ENCODE assay signal across 8 cellular contexts in the genomic region with DNA sequence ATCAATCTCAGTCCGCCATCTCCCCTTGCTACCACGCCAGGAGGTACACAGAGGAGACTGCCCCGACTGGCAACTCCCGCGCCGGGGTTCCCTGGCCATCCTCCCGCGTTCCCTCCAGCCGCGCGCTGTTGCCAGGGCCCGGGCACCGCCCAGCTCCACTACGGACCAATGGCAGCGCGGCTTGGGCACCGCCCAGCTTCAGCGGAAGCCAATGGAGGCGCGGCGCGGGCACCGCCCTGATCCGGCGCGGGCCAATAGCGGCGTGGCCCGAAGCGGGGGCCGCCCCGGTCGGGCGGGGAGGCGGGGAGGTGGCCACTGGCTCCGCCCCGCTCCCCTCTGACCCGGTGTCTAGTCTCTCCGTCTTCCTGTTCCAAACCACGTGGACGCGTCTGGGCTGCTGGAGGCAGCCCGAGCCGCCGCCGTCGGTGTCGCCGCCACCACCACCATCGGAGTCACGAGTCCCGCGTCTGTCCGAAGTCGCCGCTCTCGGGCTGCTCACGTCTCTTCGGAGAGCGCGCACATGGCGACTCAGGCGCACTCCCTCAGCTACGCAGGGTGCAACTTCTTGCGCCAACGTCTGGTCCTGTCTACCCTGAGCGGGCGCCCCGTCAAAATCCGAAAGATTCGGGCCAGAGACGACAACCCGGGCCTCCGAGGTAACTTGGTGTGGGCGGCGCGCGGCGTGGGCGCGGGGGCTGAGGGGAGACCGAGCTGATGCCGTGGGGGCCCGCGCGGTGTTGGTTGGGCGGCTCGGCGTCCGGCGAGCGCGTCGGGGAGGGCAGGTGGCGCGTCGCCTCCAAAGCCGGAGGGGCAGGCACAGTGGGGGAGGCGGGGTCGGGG. TPM values are rescaled to one million over a fixed set of nuclear protein-coding genes. Genes with fewer than 3 reads are reported as not detected.
DNase-seq lines count a peak whose midpoint lies in the region; ATAC-seq and TF ChIP-seq lines count a peak whose summit lies in the region.

A gene with protein sequence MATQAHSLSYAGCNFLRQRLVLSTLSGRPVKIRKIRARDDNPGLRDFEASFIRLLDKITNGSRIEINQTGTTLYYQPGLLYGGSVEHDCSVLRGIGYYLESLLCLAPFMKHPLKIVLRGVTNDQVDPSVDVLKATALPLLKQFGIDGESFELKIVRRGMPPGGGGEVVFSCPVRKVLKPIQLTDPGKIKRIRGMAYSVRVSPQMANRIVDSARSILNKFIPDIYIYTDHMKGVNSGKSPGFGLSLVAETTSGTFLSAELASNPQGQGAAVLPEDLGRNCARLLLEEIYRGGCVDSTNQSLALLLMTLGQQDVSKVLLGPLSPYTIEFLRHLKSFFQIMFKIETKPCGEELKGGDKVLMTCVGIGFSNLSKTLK (plus strand): TSS at position 373 of the 840 bp plus-strand sequence. CDS start 148 bp downstream, at position 521.

- no peaks in the 10 kb centered on the region for H3K36me3 ChIP-seq in left ventricle myocardium inferior

- H3K27ac ChIP-seq in left ventricle myocardium inferior (replicated peaks) = peak within 1 kb of the TSS; percentile 89

- peak within 1 kb of the TSS; percentile 96 for H3K4me3 ChIP-seq in left ventricle myocardium inferior

- H3K4me3 Mint-ChIP-seq in progenitor cell of endocrine pancreas (ENCODE audit: low read depth) = peak within 1 kb of the TSS; percentile 93

- H3K9me3 Mint-ChIP-seq in progenitor cell of endocrine pancreas (ENCODE audit: low read depth) = no peaks in the 10 kb centered on the region

- peaks cover 13% of the 10 kb centered on the region for H3K4me1 Mint-ChIP-seq in progenitor cell of endocrine pancreas (ENCODE audit: low read depth)

- peaks cover 10% of the 10 kb centered on the region for H3K27me3 Mint-ChIP-seq in progenitor cell of endocrine pancreas

- no peaks in the 10 kb centered on the region for H3K9me3 ChIP-seq in left ventricle myocardium inferior (replicated peaks)

- in situ Hi-C loops in GM13976 (cut with MboI; ENCODE audit: low sequenced_read_pairs, unreplicated experiment) = no loop called here

- intact Hi-C loops in T-helper 1 cell treated with Interleukin-12 subunit alpha and Interleukin-12 subunit beta and Interleukin-4 antibody, amounts not matched to agents 30 ng/mL and 1 ng/mL, for 36 hours (cut with micrococcal nuclease) = loop anchor here (1.0 to 5.0 kb wide), 18 partner anchors 18 to 1890 kb away; a partner anchor contains a TSS
- intact Hi-C loops in left ventricle myocardium inferior (cut with micrococcal nuclease) = no loop called here

- DNase-seq in GM13976 (ENCODE audit: low spot score) (peak; percentile 98), NCI-H146 treated with DMSO at 0.1 percent for 48 hours (lab: John Stamatoyannopoulos, UW; ENCODE audit: unreplicated experiment) (peak; percentile 92), amniotic stem cell (lab: John Stamatoyannopoulos, UW) (peak; percentile 81), left ventricle myocardium inferior (peak; percentile 96), progenitor cell of endocrine pancreas (ENCODE audit: low spot score, unreplicated experiment) (peak; percentile 94), ureter (ENCODE audit: low spot score) (peak; percentile 96)

- H3K4me1 ChIP-seq in left ventricle myocardium inferior = peaks cover 30% of the 10 kb centered on the region

- H3K36me3 Mint-ChIP-seq in progenitor cell of endocrine pancreas (ENCODE audit: insufficient read depth) = peaks cover 4% of the 10 kb centered on the region

- H3K27me3 ChIP-seq in left ventricle myocardium inferior (ENCODE audit: low read depth) = no peaks in the 10 kb centered on the region

- H3K27ac Mint-ChIP-seq in progenitor cell of endocrine pancreas = peak within 1 kb of the TSS; percentile 95

- peak; percentile 95 for ATAC-seq in HG02870 (IDR thresholded peaks at IDR 0.05; ENCODE audit: unreplicated experiment)

- no peak for TF ChIP-seq CTCF in GM13976 (IDR thresholded peaks at IDR 0.05; ENCODE audit: borderline replicate concordance, control extremely low read depth, extremely low read depth, insufficient read depth, missing control alignments)
- no peak for TF ChIP-seq CTCF in left ventricle myocardium inferior (IDR thresholded peaks at IDR 0.05; ENCODE audit: borderline replicate concordance)
- TF ChIP-seq CTCF in progenitor cell of endocrine pancreas (IDR thresholded peaks at IDR 0.05; ENCODE audit: unreplicated experiment) = no peak

RNA-seq across cellular contexts. Expression of the gene that starts here (rescaled TPM):
- 35.6 and 36.8 TPM in 2 replicates for total RNA-seq in T-helper 1 cell treated with Interleukin-12 subunit alpha and Interleukin-12 subunit beta and Interleukin-4 antibody, amounts not matched to agents 30 ng/mL and 1 ng/mL, for 36 hours
- total RNA-seq in left ventricle myocardium inferior = 4.9 TPM
- 18.2 and 18.7 TPM in 2 replicates for total RNA-seq in progenitor cell of endocrine pancreas
- total RNA-seq in ureter = 35.1 TPM

Comparison
In these comparisons a context has a peak if more than half of its experiments do, and no peak if none do; other contexts are left out.
1. Peak in every context shown above with its lines: DNase-seq, ATAC-seq, H3K4me3 ChIP-seq and H3K27ac ChIP-seq.